In genomic region chr6:32107447-32107846, GRCh38 we compare ENCODE assay signal across 1 cellular context.
TF ChIP-seq lines count a peak whose summit lies in the region.

No MANE protein-coding gene starts in this region.

TF ChIP-seq in H1, 55 proteins besides CTCF, POLR2A, EP300 and RAD21:
- TF ChIP-seq JUND (IDR thresholded peaks at IDR 0.05; ENCODE audit: low read length) (no peak), SP1 (IDR thresholded peaks at IDR 0.05; ENCODE audit: low read depth, low read length) (no peak), ATF3 (IDR thresholded peaks at IDR 0.05; ENCODE audit: insufficient read depth, low read depth, low read length) (no peak), NRF1 (IDR thresholded peaks at IDR 0.05; ENCODE audit: low read depth, low read length) (no peak), JUN (IDR thresholded peaks at IDR 0.05; ENCODE audit: low read depth, low read length) (no peak), RNF2 (IDR thresholded peaks at IDR 0.05; ENCODE audit: borderline replicate concordance, low read depth, low read length, missing control alignments, poor library complexity, severe bottlenecking) (no peak), ASH2L (IDR thresholded peaks at IDR 0.05; ENCODE audit: low read length) (no peak), TBP (IDR thresholded peaks at IDR 0.05; ENCODE audit: low read depth, low read length) (no peak)
